8 cellular contexts compared by ENCODE assay signal in the genomic region with DNA sequence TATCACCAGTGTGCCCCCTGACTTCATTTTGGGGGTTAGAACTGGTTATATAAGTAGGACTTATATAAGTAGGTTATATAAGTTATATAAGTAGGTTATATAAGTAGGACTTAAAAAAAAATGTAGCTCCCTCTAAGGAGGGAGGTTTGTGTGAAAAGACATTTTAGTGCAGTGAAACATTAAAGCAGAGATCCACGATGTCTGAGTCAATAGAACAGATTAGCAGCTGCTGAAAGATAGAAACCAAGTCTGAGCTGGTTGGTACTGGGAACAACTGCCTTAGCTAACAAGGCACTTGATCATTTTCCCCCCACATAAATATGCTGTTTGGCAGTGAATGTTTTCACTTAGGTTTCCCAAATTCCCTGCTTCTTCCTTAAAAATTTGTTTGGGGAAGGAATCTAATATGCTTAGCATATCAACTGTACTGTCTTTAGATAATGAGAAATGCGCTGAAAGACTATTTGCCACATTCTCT. TPM values are rescaled to one million over a fixed set of nuclear protein-coding genes. Genes with fewer than 3 reads are reported as not detected.
DNase-seq lines count a peak whose midpoint lies in the region; ATAC-seq and TF ChIP-seq lines count a peak whose summit lies in the region.

No MANE protein-coding gene starts in this region.

- H3K27ac Mint-ChIP-seq in activated T-helper 17 cell treated with anti-CD3 and anti-CD28 coated beads, Interleukin-2, amount 50 U/mL, for 72 hours, result peak overlapping the region; percentile 99

- peaks cover 3% of the 10 kb centered on the region for H3K27me3 ChIP-seq in AG04450 (ENCODE audit: control insufficient read depth, insufficient read depth, low read length)
- H3K27me3 ChIP-seq in HAP-1 (ENCODE audit: low read depth), result no peaks in the 10 kb centered on the region
- no peaks in the 10 kb centered on the region for H3K27me3 ChIP-seq in iPS-20b (ENCODE audit: insufficient read depth, low read length)

- H3K9me3 Mint-ChIP-seq in activated T-helper 17 cell treated with anti-CD3 and anti-CD28 coated beads, Interleukin-2, amount 50 U/mL, for 72 hours, result no peaks in the 10 kb centered on the region

- H3K9me3 ChIP-seq in AG04450 (ENCODE audit: control insufficient read depth, insufficient read depth, low read length) (no peaks in the 10 kb centered on the region), HAP-1 (no peaks in the 10 kb centered on the region), iPS-20b (ENCODE audit: insufficient read depth, low read depth, low read length) (no peaks in the 10 kb centered on the region)

- in situ Hi-C loops in HAP-1 (cut with MboI; ENCODE audit: low sequenced_read_pairs), result no loop called here

- peak overlapping the region; percentile 93 for H3K4me3 Mint-ChIP-seq in activated T-helper 17 cell treated with anti-CD3 and anti-CD28 coated beads, Interleukin-2, amount 50 U/mL, for 72 hours

- no peak for ATAC-seq in activated T-helper 17 cell treated with anti-CD3 and anti-CD28 coated beads, Interleukin-2, amount 50 U/mL, for 72 hours (replicated peaks)
- no peak for ATAC-seq in GM19324 (IDR thresholded peaks at IDR 0.05; ENCODE audit: low FRiP score, unreplicated experiment)

- no peaks in the 10 kb centered on the region for H3K27me3 Mint-ChIP-seq in activated T-helper 17 cell treated with anti-CD3 and anti-CD28 coated beads, Interleukin-2, amount 50 U/mL, for 72 hours

- H3K4me1 ChIP-seq in HAP-1, result peaks cover 25% of the 10 kb centered on the region
- peaks cover 6% of the 10 kb centered on the region; the same call in 1 of the 2 replicates for H3K4me1 ChIP-seq in iPS-20b (ENCODE audit: insufficient read depth, low read length)

- H3K9ac ChIP-seq in iPS-20b (ENCODE audit: low read depth, low read length), result peak overlapping the region; percentile 99; the same call in 1 of the 2 replicates

- H3K27ac ChIP-seq in AG04450 (ENCODE audit: low read depth, low read length), result no peak overlapping the region
- H3K27ac ChIP-seq in iPS-20b (ENCODE audit: low read length), result no peak overlapping the region
- H3K27ac ChIP-seq in substantia nigra (ENCODE audit: low read depth, low read length, poor library complexity, severe bottlenecking), result peak overlapping the region; percentile 82

- H3K4me1 Mint-ChIP-seq in activated T-helper 17 cell treated with anti-CD3 and anti-CD28 coated beads, Interleukin-2, amount 50 U/mL, for 72 hours, result peaks cover 17% of the 10 kb centered on the region

- peaks cover 42% of the 10 kb centered on the region for H3K36me3 Mint-ChIP-seq in activated T-helper 17 cell treated with anti-CD3 and anti-CD28 coated beads, Interleukin-2, amount 50 U/mL, for 72 hours (ENCODE audit: low read depth)

- H3K36me3 ChIP-seq in HAP-1 (replicated peaks) (peaks cover 29% of the 10 kb centered on the region), iPS-20b (ENCODE audit: insufficient read depth, low read depth, low read length) (peaks cover 28% of the 10 kb centered on the region)

- POLR2A ChIA-PET in AG04450 (lab: Yijun Ruan, JAX), result no interaction called here

- no peak for TF ChIP-seq CTCF in AG04450 (IDR thresholded peaks at IDR 0.05; ENCODE audit: low read depth, low read length)

- peak overlapping the region; percentile 87 for H3K4me3 ChIP-seq in AG04450 (ENCODE audit: low read depth, low read length)
- H3K4me3 ChIP-seq in HAP-1, result peak overlapping the region; percentile 90
- H3K4me3 ChIP-seq in iPS-20b (ENCODE audit: low read length), result peak overlapping the region; percentile 99; the same call in 1 of the 2 replicates

- DNase-seq in AG04450 (ENCODE audit: low read depth, low spot score) (no peak), HAP-1 (ENCODE audit: low spot score in 2 of 2) (peak in 1 of 2 experiments; percentile 56), substantia nigra (lab: John Stamatoyannopoulos, UW) (peak in 1 of 49 donors; percentile 7), NCI-H526 treated with DMSO at 0.1 percent for 48 hours (lab: John Stamatoyannopoulos, UW) (no peak)
- DNase-seq in activated CD4-positive, alpha-beta T cell treated with anti-CD3 and anti-CD28 coated beads for 1 hour, result no peak

- CTCF ChIA-PET in AG04450 (lab: Charles Lee), result interaction anchor here (0.8 to 3.0 kb wide), 9 partner anchors 11 to 532 kb away, joined by 3 to 19 read pairs (median 4); a partner anchor contains a TSS

RNA-seq across cellular contexts. Expression of a gene that starts 2.1 kb away (rescaled TPM):
- 3,443 and 3,588 TPM in 2 replicates for polyA plus RNA-seq in AG04450 (2011; rRNA removed)
- polyA minus RNA-seq in AG04450 (2011; rRNA and poly(A)+ RNA removed), result 1,413 and 1,698 TPM in 2 replicates
- total RNA-seq in activated T-helper 17 cell treated with anti-CD3 and anti-CD28 coated beads, Interleukin-2, amount 50 U/mL, for 72 hours, result 1,000 to 10,000 TPM; 1,467 to 1,579 TPM

RNA-seq across cellular contexts. Expression of a gene that starts 13.9 kb away (rescaled TPM):
- polyA plus RNA-seq in AG04450 (2011; rRNA removed), result 7.5 and 10.2 TPM in 2 replicates
- 3.0 and 5.0 TPM in 2 replicates for polyA minus RNA-seq in AG04450 (2011; rRNA and poly(A)+ RNA removed)
- total RNA-seq in activated T-helper 17 cell treated with anti-CD3 and anti-CD28 coated beads, Interleukin-2, amount 50 U/mL, for 72 hours, result 1 to 10 TPM; 3.9 to 4.1 TPM

RNA-seq across cellular contexts. Expression of a gene that starts 54.6 kb away (rescaled TPM):
- not detected in 2 replicates for polyA plus RNA-seq in AG04450 (2011; rRNA removed)
- not detected in 2 replicates for polyA minus RNA-seq in AG04450 (2011; rRNA and poly(A)+ RNA removed)
- total RNA-seq in activated T-helper 17 cell treated with anti-CD3 and anti-CD28 coated beads, Interleukin-2, amount 50 U/mL, for 72 hours, result 1 to 10 TPM; 2.3 to 3.1 TPM
